Comparison of ENCODE assay signal across 22 cellular contexts in the genomic region with DNA sequence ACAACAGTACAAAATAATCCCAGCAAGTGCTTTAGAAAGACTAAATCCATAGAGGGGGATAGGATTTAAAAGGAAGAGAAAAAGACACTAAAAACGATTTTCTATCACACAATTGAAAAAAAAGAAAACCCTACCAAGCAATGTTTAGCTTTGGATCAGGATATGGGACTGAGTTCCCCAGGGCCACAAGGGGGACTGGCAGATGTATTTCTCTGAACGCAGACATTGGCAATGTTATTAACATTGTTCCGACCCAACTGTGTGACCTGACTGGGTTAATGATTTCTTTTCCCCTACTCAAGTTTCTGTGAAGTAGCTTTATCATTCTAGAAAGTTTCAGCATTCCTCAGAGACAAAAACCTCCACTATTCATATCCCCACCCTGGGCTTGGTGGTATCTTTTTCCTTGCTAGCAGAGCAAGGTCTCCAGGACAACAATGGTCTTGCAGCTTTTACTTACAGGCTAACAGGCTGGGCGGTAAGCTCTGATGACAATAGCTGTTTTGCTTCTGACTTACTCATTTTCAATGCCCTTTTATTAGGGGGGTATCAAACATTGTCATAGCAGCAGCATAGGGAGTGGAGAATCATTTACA. TPM values are rescaled to one million over a fixed set of nuclear protein-coding genes. Genes with fewer than 3 reads are reported as not detected.
DNase-seq lines count a peak whose midpoint lies in the region; ATAC-seq and TF ChIP-seq lines count a peak whose summit lies in the region.
"Had no signal": no experiment of that assay in that cellular context is flagged by ENCODE, and none has a peak within 500 bp of the region (broad histone marks: within the 10 kb centered on the region; RNA-seq: fewer than 3 reads in every experiment).

No MANE protein-coding gene starts in this region.

- H4K8ac ChIP-seq in H9 (replicated peaks; ENCODE audit: insufficient read length, low read depth, low read length), result no peak overlapping the region

- no peaks in the 10 kb centered on the region for H3K79me1 ChIP-seq in H9 (ENCODE audit: insufficient read depth, low read depth, low read length, poor library complexity, severe bottlenecking)

- H3K27ac Mint-ChIP-seq in H9 (peak overlapping the region; percentile 74 to 93 (median 90); a peak in 6 of 7 replicates), brain (peak overlapping the region in 4 of 5 experiments; percentile 64 to 88 (median 75))
- H3K27ac Mint-ChIP-seq: activated T-cell treated with anti-CD3 and anti-CD28 coated beads, Interleukin-2, amount 50 U/mL, for 72 hours; CD4-positive, alpha-beta memory T cell had no signal

- no peak overlapping the region for H3K23ac ChIP-seq in H9 (ENCODE audit: insufficient read length, low read depth, low read length)

- H3K27me3 Mint-ChIP-seq in H9 (ENCODE audit: low read depth), result no peaks in the 10 kb centered on the region
- H3K27me3 Mint-ChIP-seq in brain, result peaks cover 2% of the 10 kb centered on the region
- H3K27me3 Mint-ChIP-seq: CD4-positive, alpha-beta memory T cell had no signal

- H3K14ac ChIP-seq in H9 (ENCODE audit: insufficient read depth, low read length), result no peak overlapping the region

- TF ChIP-seq POLR2A in lower leg skin (IDR thresholded peaks at IDR 0.05), result no peak
- TF ChIP-seq POLR2A in ovary (IDR thresholded peaks at IDR 0.05), result no peak

- H3K36me3 ChIP-seq in iPS-20b (ENCODE audit: insufficient read depth, low read depth, low read length) (peaks cover 44% of the 10 kb centered on the region), ovary (no peaks in the 10 kb centered on the region)
- H3K36me3 ChIP-seq: lower lobe of right lung, tibial artery had no signal

- WGBS in H9 (ENCODE audit: extremely low coverage, insufficient read length, low lambda C conversion rate), result no CpG with 5 or more reads among the region's 4 CpGs
- 75 to 80% methylated on average over 4 of the region's 4 CpGs for WGBS in lower leg skin, 2 donors
- WGBS in ovary, 3 donors, result 54 to 61% (median 59%) methylated on average over 4 of the region's 4 CpGs

- TF ChIP-seq CTCF in H9 (conservative IDR thresholded peaks at IDR 0.05) (peak; percentile 50; the same call in 2 of the 3 replicates), brain (conservative IDR thresholded peaks at IDR 0.05) (no peak), lower leg skin (IDR thresholded peaks at IDR 0.05) (no peak), ovary (IDR thresholded peaks at IDR 0.05) (no peak)

- no peak overlapping the region for H3K56ac ChIP-seq in H9 (ENCODE audit: insufficient read length, low read depth, low read length)

- H3K4me3 ChIP-seq in iPS-20b (ENCODE audit: low read length) (no peak overlapping the region), lower leg skin (ENCODE audit: low read depth, poor library complexity, severe bottlenecking) (no peak overlapping the region), ovary (no peak overlapping the region)
- H3K4me3 ChIP-seq: lower lobe of right lung, tibial artery had no signal

- H3K4me2 ChIP-seq in H9 (ENCODE audit: insufficient read depth, insufficient read length, low read length), result no peak overlapping the region

- H2AFZ ChIP-seq in H9 (ENCODE audit: low read length), result no peak overlapping the region

- H3K36me3 Mint-ChIP-seq in H9 (ENCODE audit: insufficient read depth in 1 of 3, low read depth in 3 of 3), result peaks cover 22 to 36% (median 32%) of the 10 kb centered on the region in 3 experiments
- peaks cover 26% of the 10 kb centered on the region for H3K36me3 Mint-ChIP-seq in brain
- H3K36me3 Mint-ChIP-seq: CD4-positive, alpha-beta memory T cell had no signal

- peaks cover 4% of the 10 kb centered on the region; the same call in 1 of the 2 replicates for H3K4me1 ChIP-seq in H9 (ENCODE audit: insufficient read depth, low read length)
- peaks cover 30% of the 10 kb centered on the region; the same call in 1 of the 2 replicates for H3K4me1 ChIP-seq in iPS-20b (ENCODE audit: insufficient read depth, low read length)
- H3K4me1 ChIP-seq in ovary (ENCODE audit: insufficient read depth), result no peaks in the 10 kb centered on the region
- H3K4me1 ChIP-seq: lower lobe of right lung had no signal

- H3K79me2 ChIP-seq in H9 (ENCODE audit: insufficient read depth, low read length), result no peaks in the 10 kb centered on the region

- no peak for TF ChIP-seq EP300 in ovary (IDR thresholded peaks at IDR 0.05)

- H3K9me3 Mint-ChIP-seq in H9 (no peaks in the 10 kb centered on the region), brain (no peaks in the 10 kb centered on the region)
- H3K9me3 Mint-ChIP-seq: activated T-cell treated with anti-CD3 and anti-CD28 coated beads, Interleukin-2, amount 50 U/mL, for 72 hours; CD4-positive, alpha-beta memory T cell had no signal

- no peak overlapping the region for H3T11ph ChIP-seq in H9 (ENCODE audit: low read length)

- ATAC-seq in GM19023 (IDR thresholded peaks at IDR 0.05; ENCODE audit: unreplicated experiment), result no peak
- ATAC-seq: activated T-cell treated with anti-CD3 and anti-CD28 coated beads, Interleukin-2, amount 50 U/mL, for 72 hours; HCT116; lower lobe of right lung had no signal

- intact Hi-C loops in lower leg skin (cut with DNase I; ENCODE audit: low total_unique reads) (no loop called here), ovary (cut with DNase I) (no loop called here)

- H2BK5ac ChIP-seq in H9 (ENCODE audit: insufficient read length, low read length), result no peak overlapping the region

- no peaks in the 10 kb centered on the region for H3K27me3 ChIP-seq in H9 (ENCODE audit: insufficient read depth, low read length)
- no peaks in the 10 kb centered on the region for H3K27me3 ChIP-seq in iPS-20b (ENCODE audit: insufficient read depth, low read length)
- no peaks in the 10 kb centered on the region for H3K27me3 ChIP-seq in ovary
- H3K27me3 ChIP-seq: tibial artery had no signal

- H2BK12ac ChIP-seq in H9 (ENCODE audit: insufficient read length, low read depth, low read length), result no peak overlapping the region

- no peak overlapping the region for H2BK20ac ChIP-seq in H9 (ENCODE audit: low read depth, low read length, poor library complexity, severe bottlenecking)

- H3K27ac ChIP-seq in H9 (ENCODE audit: insufficient read length, low read depth, low read length), result no peak overlapping the region
- peak overlapping the region; percentile 75 for H3K27ac ChIP-seq in iPS-20b (ENCODE audit: low read length)
- no peak overlapping the region for H3K27ac ChIP-seq in ovary
- H3K27ac ChIP-seq: lower lobe of right lung, RWPE1, tibial artery had no signal

- H3K18ac ChIP-seq in H9 (ENCODE audit: insufficient read length, low read depth, low read length), result no peak overlapping the region

- no peak overlapping the region for H4K5ac ChIP-seq in H9 (ENCODE audit: insufficient read length, low read depth, low read length)

- no peak overlapping the region for H2BK15ac ChIP-seq in H9 (ENCODE audit: low read depth, low read length)

- H2BK120ac ChIP-seq in H9 (ENCODE audit: low read depth, low read length, poor library complexity, severe bottlenecking), result no peak overlapping the region

- no peak overlapping the region for H3K9ac ChIP-seq in H9 (ENCODE audit: extremely low read depth, insufficient read length, low read length)
- H3K9ac ChIP-seq in iPS-20b (ENCODE audit: low read depth, low read length), result 0 out of 2 replicates have a peak overlapping the region, but pooled peaks have one; percentile 45

- no peak overlapping the region for H2AK5ac ChIP-seq in H9 (ENCODE audit: insufficient read length, low read length)

- H4K91ac ChIP-seq in H9 (ENCODE audit: insufficient read length, low read depth, low read length), result no peak overlapping the region

- DNase-seq in H9 (no peak), renal cortical epithelial cell (ENCODE audit: low read depth) (peak; percentile 77), lower leg skin (ENCODE audit: low spot score in 2 of 2) (no peak), GM19240 (ENCODE audit: insufficient read length, low spot score) (no peak), ovary (no peak)
- DNase-seq: activated naive CD4-positive, alpha-beta T cell treated with anti-CD3 and anti-CD28 coated beads, Interleukin-2, amount 50 U/mL, for 16 hours; activated T-cell treated with anti-CD3 and anti-CD28 coated beads, Interleukin-2, amount 50 U/mL, for 72 hours; aorta; CD4-positive, alpha-beta memory T cell; DMS79; lower lobe of right lung; NCI-H1417; NCI-H526; stimulated activated CD4-positive, alpha-beta T cell treated with anti-CD3 and anti-CD28 coated beads, Interleukin-2, amount 100 ng/mL, for 24 hours; stimulated activated naive CD4-positive, alpha-beta T cell treated with Interleukin-2 at 50 U/mL for 16 hours; T1000; tibial artery had no signal

- no peaks in the 10 kb centered on the region for H4K20me1 ChIP-seq in H9 (ENCODE audit: control insufficient read depth, insufficient read depth, insufficient read length)

- H3K4me1 Mint-ChIP-seq in H9, result peaks cover 36 to 37% of the 10 kb centered on the region in 2 experiments
- peaks cover 31% of the 10 kb centered on the region for H3K4me1 Mint-ChIP-seq in brain
- H3K4me1 Mint-ChIP-seq: CD4-positive, alpha-beta memory T cell had no signal

- H3K9me3 ChIP-seq in H9 (ENCODE audit: control insufficient read depth, low read depth, low read length), result no peaks in the 10 kb centered on the region
- H3K9me3 ChIP-seq in iPS-20b (ENCODE audit: insufficient read depth, low read depth, low read length), result no peaks in the 10 kb centered on the region
- no peaks in the 10 kb centered on the region for H3K9me3 ChIP-seq in ovary
- H3K9me3 ChIP-seq: lower lobe of right lung, tibial artery had no signal

- H3K23me2 ChIP-seq in H9 (ENCODE audit: insufficient read length, low read depth, low read length, poor library complexity, severe bottlenecking), result no peaks in the 10 kb centered on the region

- no peak overlapping the region for H3K4ac ChIP-seq in H9 (ENCODE audit: low read depth, low read length)

- no peak overlapping the region for H3K4me3 Mint-ChIP-seq in H9
- peak overlapping the region in 1 of 5 experiments; percentile 43 for H3K4me3 Mint-ChIP-seq in brain
- H3K4me3 Mint-ChIP-seq: activated T-cell treated with anti-CD3 and anti-CD28 coated beads, Interleukin-2, amount 50 U/mL, for 72 hours; CD4-positive, alpha-beta memory T cell had no signal

RNA-seq across cellular contexts. Expression of gene SLC7A11, which starts 25.8 kb away (rescaled TPM):
- 19.3 and 19.8 TPM in 2 replicates for total RNA-seq in H9 (2021)
- polyA plus RNA-seq in brain (ENCODE audit: insufficient read depth, low read depth, low replicate concordance), result 1.5 TPM
- 2.9 and 11.1 TPM in 2 replicates for total RNA-seq in renal cortical epithelial cell
- 1 to 10 TPM in 1 of 4 donors, under 1 TPM in 3; 0.61 to 1.2 (median 0.73) TPM for total RNA-seq in lower leg skin
- 10 to 100 TPM in 1 of 7 donors, 1 to 10 TPM in 3, under 1 TPM in 3; 0.05 to 18.1 (median 1.2) TPM for total RNA-seq in ovary
- polyA plus RNA-seq in ovary, result under 1 TPM; 0.18 to 0.33 TPM
- polyA plus RNA-seq: CD4-positive, alpha-beta memory T cell had no signal
